ENCODE assay signal across 2 cellular contexts in genomic region chr16:15658149-15658548, GRCh38.
TF ChIP-seq lines count a peak whose summit lies in the region.

No MANE protein-coding gene starts in this region.

TF ChIP-seq in HCT116, 20 proteins besides CTCF, POLR2A, EP300 and RAD21:
- TF ChIP-seq EZH2phosphoT487 (IDR thresholded peaks at IDR 0.05; ENCODE audit: borderline replicate concordance) (no peak), SRF (IDR thresholded peaks at IDR 0.05; ENCODE audit: low read depth) (no peak), REST (IDR thresholded peaks at IDR 0.05; ENCODE audit: low read depth) (no peak), ZNF274 (IDR thresholded peaks at IDR 0.05; ENCODE audit: low read depth, low read length) (no peak), MAX (IDR thresholded peaks at IDR 0.05) (no peak), ATF3 (IDR thresholded peaks at IDR 0.05) (no peak), ELF1 (IDR thresholded peaks at IDR 0.05; ENCODE audit: borderline replicate concordance, low read depth) (no peak), SIN3A (IDR thresholded peaks at IDR 0.05; ENCODE audit: low read depth) (no peak), YY1 (IDR thresholded peaks at IDR 0.05; ENCODE audit: extremely low read depth, insufficient replicate concordance, low read depth, low read length) (no peak), TCF7L2 (IDR thresholded peaks at IDR 0.05; ENCODE audit: borderline replicate concordance, extremely low read depth, insufficient read depth, insufficient read length) (no peak), CBX3 (IDR thresholded peaks at IDR 0.05; ENCODE audit: low read depth) (no peak), JUND (IDR thresholded peaks at IDR 0.05) (no peak), FOSL1 (IDR thresholded peaks at IDR 0.05; ENCODE audit: low read depth) (no peak), SP1 (IDR thresholded peaks at IDR 0.05; ENCODE audit: low read depth) (no peak), ZFX (IDR thresholded peaks at IDR 0.05) (no peak), ZBTB33 (IDR thresholded peaks at IDR 0.05; ENCODE audit: extremely low read depth, insufficient replicate concordance, low read length) (no peak), EGR1 (IDR thresholded peaks at IDR 0.05; ENCODE audit: low read depth) (no peak), POLR2AphosphoS5 (IDR thresholded peaks at IDR 0.05; ENCODE audit: low read depth, low read length) (no peak), EZH2 (IDR thresholded peaks at IDR 0.05) (no peak), CEBPB (IDR thresholded peaks at IDR 0.05; ENCODE audit: low read depth) (no peak)

TF ChIP-seq in GM12878, 131 proteins besides CTCF, POLR2A, EP300 and RAD21:
- TF ChIP-seq SPI1 (IDR thresholded peaks at IDR 0.05; ENCODE audit: borderline replicate concordance, insufficient read depth, low read depth, low read length) = no peak
- peak; percentile 40 for TF ChIP-seq MEF2B (IDR thresholded peaks at IDR 0.05; ENCODE audit: partially characterized antibody, poor library complexity, severe bottlenecking)
TF ChIP-seq in GM12878: peak in this region for 1.
